ENCODE assay signal across 11 cellular contexts in the genomic region with DNA sequence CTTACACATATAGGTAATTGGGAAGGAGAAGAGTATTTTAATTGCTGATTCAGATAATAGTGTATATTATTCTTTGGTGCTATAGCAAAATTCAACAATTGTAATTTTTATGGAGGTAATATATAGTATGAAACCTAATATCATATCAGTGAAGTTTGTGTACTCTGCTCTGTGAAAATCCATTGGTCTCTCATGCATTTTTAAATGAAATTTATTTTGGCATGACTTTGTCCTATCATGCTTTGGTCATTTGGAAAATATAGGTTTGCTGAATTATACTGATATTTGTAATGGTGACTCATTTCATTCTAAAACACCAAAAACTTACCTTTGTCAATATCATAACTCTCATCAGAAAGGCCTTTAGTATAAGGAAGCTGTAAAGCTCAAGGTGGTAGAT.
"Had no signal": no experiment of that assay in that cellular context is flagged by ENCODE, and none has a peak within 500 bp of the region (broad histone marks: within the 10 kb centered on the region; RNA-seq: fewer than 3 reads in every experiment).

No MANE protein-coding gene starts in this region.

- H3K27ac ChIP-seq: GM23248 had no signal

- H3K36me3 ChIP-seq: HAP-1 had no signal

- DNase-seq: GM23248, GOT3, H7, H9, HCEC 1CT, HFFc6 had no signal

- H3K9me3 ChIP-seq: HAP-1 had no signal

- H3K9me3 Mint-ChIP-seq: GM23338, H9 had no signal

- H3K9ac ChIP-seq: GM23248 had no signal

- H3K4me2 ChIP-seq: GM23338 had no signal

- H3K4me1 Mint-ChIP-seq: GM23338, H9 had no signal

- H3K4me1 ChIP-seq: HAP-1 had no signal

- H3K4me3 Mint-ChIP-seq: GM23338, H9, HFFc6 had no signal

- ATAC-seq: GM23338, HCT116 had no signal

- H2AFZ ChIP-seq: GM23248, GM23338 had no signal

- H3K4me3 ChIP-seq: GM23248, GM23338, HAP-1 had no signal

- H3K27ac Mint-ChIP-seq: GM23338, H9, HFFc6 had no signal

- FAIRE-seq: H1, H54 had no signal
